22 cellular contexts compared by ENCODE assay signal in the genomic region with DNA sequence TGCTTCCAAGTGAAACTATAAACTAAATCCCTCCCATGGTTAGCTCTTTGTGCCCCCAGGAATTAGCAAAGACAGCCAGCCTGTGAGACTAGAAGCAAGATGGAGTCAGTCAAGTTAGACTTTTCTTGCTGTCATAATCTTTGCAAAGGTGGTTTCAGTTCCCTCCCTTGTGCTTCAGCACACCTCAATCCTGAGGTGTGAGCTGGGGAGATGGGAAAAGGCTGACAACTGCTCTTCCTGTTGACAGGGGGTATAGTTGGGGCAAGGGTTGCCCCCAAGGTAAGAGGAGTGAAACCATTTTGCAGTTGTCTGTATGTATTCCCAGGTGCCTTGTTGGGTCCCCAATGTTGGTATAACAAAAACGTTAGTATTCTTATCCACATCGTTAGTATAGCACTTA. TPM values are rescaled to one million over a fixed set of nuclear protein-coding genes. Genes with fewer than 3 reads are reported as not detected.
A peak's percentile ranks its signal among the peaks of the same experiment; 100 is the strongest.
DNase-seq lines count a peak whose midpoint lies in the region; ATAC-seq, FAIRE-seq and TF ChIP-seq lines count a peak whose summit lies in the region.
"Had no signal": no experiment of that assay in that cellular context is flagged by ENCODE, and none has a peak within 500 bp of the region (broad histone marks: within the 10 kb centered on the region; RNA-seq: fewer than 3 reads in every experiment).

No MANE protein-coding gene starts in this region.

- RAD21 ChIA-PET in GM12878 (lab: Charles Lee; ENCODE audit: unreplicated experiment): interaction anchor here (0.7 kb wide), 1 partner anchor 150 kb away, joined by 4 read pairs; no protein-coding TSS in a partner anchor

- H3K79me2 ChIP-seq in DOHH2 (ENCODE audit: control insufficient read depth, low read length) (no peaks in the 10 kb centered on the region), GM12878 (ENCODE audit: control insufficient read depth, insufficient read depth, low read length) (no peaks in the 10 kb centered on the region), trophoblast cell (ENCODE audit: control insufficient read depth, insufficient read depth, low read length, poor library complexity) (no peaks in the 10 kb centered on the region)

- no TSS peak for BruUV-seq in GM12878 (replicated peaks; lab: Mats Ljungman, UMichigan)

- H3K27me3 ChIP-seq in DOHH2 (ENCODE audit: control insufficient read depth, low read length) (no peaks in the 10 kb centered on the region), GM12878 (replicated peaks in 1 of 2; ENCODE audit: control insufficient read depth in 2 of 2, insufficient read depth in 2 of 2, low read length in 1 of 2) (no peaks in the 10 kb centered on the region), trophoblast cell (ENCODE audit: insufficient read depth, low read length) (no peaks in the 10 kb centered on the region)
- H3K27me3 ChIP-seq: BE2C, BLaER1 had no signal

- peaks cover 12% of the 10 kb centered on the region for H3K4me1 ChIP-seq in DOHH2 (ENCODE audit: control insufficient read depth, low read length)
- H3K4me1 ChIP-seq in GM12878 (ENCODE audit: control insufficient read depth, insufficient read depth, low read length): no peaks in the 10 kb centered on the region
- peaks cover 0 to 5% of the 10 kb centered on the region in 2 experiments for H3K4me1 ChIP-seq in trophoblast cell (ENCODE audit: control insufficient read depth in 1 of 2, insufficient read depth in 2 of 2, low read length in 2 of 2)
- H3K4me1 ChIP-seq: BE2C, BLaER1 had no signal

- no peak for TF ChIP-seq RAD21 in GM12878 (IDR thresholded peaks at IDR 0.05; ENCODE audit: insufficient read depth, low read depth, low read length)

- DNase-seq in GM12878 (ENCODE audit: low read depth, low spot score) (no peak), trophoblast cell (no peak)
- DNase-seq: BE2C; C1 segment of cervical spinal cord; CD4-positive, alpha-beta memory T cell; CD4-positive, CD25-positive, alpha-beta regulatory T cell; CD8-positive, alpha-beta memory T cell; COR-L47; DMS 273 treated with DMSO at 0.1 percent for 48 hours; DMS153; DMS53; DMS79; DND-41; GF-D8 had no signal

- no peak for TF ChIP-seq CTCF in DOHH2 (IDR thresholded peaks at IDR 0.05; ENCODE audit: low read depth, low read length, poor library complexity, severe bottlenecking)
- TF ChIP-seq CTCF in GM12878 (IDR thresholded peaks at IDR 0.05 in 2 of 3, conservative IDR thresholded peaks at IDR 0.05 in 1 of 3; ENCODE audit: control insufficient read depth in 2 of 3, extremely low read depth in 1 of 3, insufficient read depth in 1 of 3, low read depth in 3 of 3, low read length in 3 of 3): no peak

- no peaks in the 10 kb centered on the region for H3K79me1 ChIP-seq in trophoblast cell (ENCODE audit: low read length)

- H3F3A ChIP-seq in DOHH2 (ENCODE audit: control insufficient read depth, insufficient read depth): peaks cover 4% of the 10 kb centered on the region

- no peak overlapping the region for H3K23ac ChIP-seq in trophoblast cell (ENCODE audit: low read length)

- H2AFZ ChIP-seq in GM12878 (ENCODE audit: control insufficient read depth, low read depth, low read length) (no peak overlapping the region), trophoblast cell (ENCODE audit: insufficient read depth, low read length, poor library complexity) (no peak overlapping the region)

- FAIRE-seq in GM12878 (lab: Jason Lieb, UNC): no peak
- FAIRE-seq: A549, G401.6 had no signal

- H3K36me3 ChIP-seq in DOHH2 (ENCODE audit: control insufficient read depth, low read length) (no peaks in the 10 kb centered on the region), GM12878 (ENCODE audit: control insufficient read depth in 2 of 2, insufficient read depth in 2 of 2, low read length in 1 of 2) (no peaks in the 10 kb centered on the region), trophoblast cell (ENCODE audit: control insufficient read depth in 1 of 2, insufficient read depth in 2 of 2, low read length in 2 of 2) (no peaks in the 10 kb centered on the region)
- H3K36me3 ChIP-seq: BE2C, BLaER1 had no signal

- H3K9me3 ChIP-seq in DOHH2 (ENCODE audit: control insufficient read depth, insufficient read depth, low read length): no peaks in the 10 kb centered on the region
- H3K9me3 ChIP-seq in GM12878 (replicated peaks; ENCODE audit: control insufficient read depth, insufficient read depth, low read length): no peaks in the 10 kb centered on the region
- no peaks in the 10 kb centered on the region for H3K9me3 ChIP-seq in trophoblast cell (ENCODE audit: insufficient read depth, low read depth, low read length)
- H3K9me3 ChIP-seq: A549, BE2C, BLaER1 had no signal

- TF ChIP-seq EP300 in GM12878 (IDR thresholded peaks at IDR 0.05; ENCODE audit: borderline replicate concordance in 1 of 2, control insufficient read depth in 1 of 2, low read depth in 2 of 2, low read length in 2 of 2): no peak

- H3K4me2 ChIP-seq in DOHH2 (ENCODE audit: low read length) (peak overlapping the region; percentile 18; the same call in 1 of the 2 replicates), GM12878 (ENCODE audit: control insufficient read depth, insufficient read depth) (no peak overlapping the region), trophoblast cell (ENCODE audit: low read length) (no peak overlapping the region)
- H3K4me2 ChIP-seq: A549, BLaER1 had no signal

- no peak overlapping the region for H4K12ac ChIP-seq in trophoblast cell (ENCODE audit: low read depth, low read length)

- H4K20me1 ChIP-seq in DOHH2 (ENCODE audit: control insufficient read depth, insufficient read depth, low read depth, low read length) (no peaks in the 10 kb centered on the region), GM12878 (ENCODE audit: control insufficient read depth, insufficient read depth) (no peaks in the 10 kb centered on the region)
- H4K20me1 ChIP-seq: BLaER1 had no signal

- no peak overlapping the region for H2BK12ac ChIP-seq in trophoblast cell (ENCODE audit: low read length)

- peak overlapping the region; percentile 51 for H4K91ac ChIP-seq in trophoblast cell (ENCODE audit: low read depth, low read length)

- no peak overlapping the region for H2BK120ac ChIP-seq in trophoblast cell (ENCODE audit: insufficient read depth, low read length, poor library complexity)

- no peak overlapping the region for H3K18ac ChIP-seq in trophoblast cell (ENCODE audit: low read length)

- intact Hi-C loops in GM12878 (cut with micrococcal nuclease; ENCODE audit: unreplicated experiment): no loop called here

- H2BK5ac ChIP-seq in trophoblast cell (ENCODE audit: low read depth, low read length, poor library complexity): peak overlapping the region; percentile 26

- H3K4ac ChIP-seq in trophoblast cell (ENCODE audit: low read depth, low read length): no peak overlapping the region

- no peak for ATAC-seq in GM12878
- ATAC-seq in HG02678 (IDR thresholded peaks at IDR 0.05; ENCODE audit: unreplicated experiment): no peak
- no peak for ATAC-seq in GM18868 (IDR thresholded peaks at IDR 0.05; ENCODE audit: unreplicated experiment)
- ATAC-seq: A549 had no signal

- POLR2A ChIA-PET in GM12878 (lab: Charles Lee): interaction anchor here (0.5 kb wide), 1 partner anchor 639 kb away, joined by 5 read pairs; no protein-coding TSS in a partner anchor

- H3K14ac ChIP-seq in trophoblast cell (ENCODE audit: low read length): no peak overlapping the region

- SMC1A ChIA-PET in GM12878 (lab: Charles Lee; ENCODE audit: uncharacterized antibody, unreplicated experiment): no interaction called here

- H3K27ac ChIP-seq in DOHH2 (ENCODE audit: low read depth, low read length) (no peak overlapping the region), GM12878 (ENCODE audit: control insufficient read depth, insufficient read depth) (no peak overlapping the region), trophoblast cell (ENCODE audit: low read depth, low read length) (peak overlapping the region; percentile 51)
- H3K27ac ChIP-seq: 22Rv1, A549, BLaER1 had no signal

- no peak overlapping the region for H3K9ac ChIP-seq in GM12878 (ENCODE audit: control insufficient read depth, insufficient read depth, low read length)
- no peak overlapping the region for H3K9ac ChIP-seq in trophoblast cell (ENCODE audit: low read length)
- H3K9ac ChIP-seq: BLaER1 had no signal

- CTCF ChIA-PET in GM12878 (lab: Yijun Ruan, JAX): interaction anchor here (3.3 kb wide), 1 partner anchor 23 kb away, joined by 7 read pairs; no protein-coding TSS in a partner anchor

- H2AK5ac ChIP-seq in trophoblast cell (ENCODE audit: low read length): no peak overlapping the region

- no peaks in the 10 kb centered on the region for H3K9me2 ChIP-seq in DOHH2 (replicated peaks; ENCODE audit: control insufficient read depth, low read length)

- no peak overlapping the region for H3K4me3 ChIP-seq in DOHH2 (ENCODE audit: low read length)
- no peak overlapping the region for H3K4me3 ChIP-seq in GM12878
- no peak overlapping the region for H3K4me3 ChIP-seq in trophoblast cell (ENCODE audit: low read depth, low read length)
- H3K4me3 ChIP-seq: A549, BLaER1 had no signal

- no peak for TF ChIP-seq POLR2A in GM12878 (IDR thresholded peaks at IDR 0.05; ENCODE audit: low read depth, low read length)

- in situ Hi-C loops in GM12878 (cut with MboI): no loop called here

- H4K8ac ChIP-seq in trophoblast cell (ENCODE audit: low read depth, low read length): no peak overlapping the region

- WGBS in GM12878 (ENCODE audit: insufficient coverage, insufficient replicate concordance, low lambda C conversion rate, missing lambda C conversion rate): 39% methylated on average over 2 of the region's 2 CpGs
- no CpG with 5 or more reads among the region's 2 CpGs for WGBS in trophoblast cell (ENCODE audit: extremely low coverage, insufficient coverage, insufficient read length)

TF ChIP-seq in GM12878, 131 proteins besides CTCF, POLR2A, EP300 and RAD21:
- TF ChIP-seq SREBF1 (IDR thresholded peaks at IDR 0.05; ENCODE audit: low read length) (no peak), SPI1 (IDR thresholded peaks at IDR 0.05; ENCODE audit: borderline replicate concordance, insufficient read depth, low read depth, low read length) (peak; percentile 62; the same call in 1 of the 2 replicates)

RNA-seq across cellular contexts. Expression of a gene that starts 12.3 kb away (rescaled TPM):
- total RNA-seq in GM12878 (2013; cell fraction: nucleolus; rRNA removed): 1.4 and 2.4 TPM in 2 replicates
- total RNA-seq in GM12878 (2014; rRNA removed) (0.06 and 0.49 TPM in 2 replicates), GM12878 (2014; rRNA removed; fragmentation: Illumina TruSeq; extraction: Trizol) (0.18 and 0.23 TPM in 2 replicates), GM12878 (2021) (0.29 and 0.80 TPM in 2 replicates)
- polyA plus RNA-seq in GM12878 (2011; ENCODE audit: low read depth): 0.08 TPM
- polyA plus RNA-seq in GM12878 (2011; rRNA removed) (1.3 and 1.7 TPM in 2 replicates), GM12878 (2014; fragmentation: Illumina TruSeq; extraction: Trizol) (0.29 and 0.44 TPM in 2 replicates), GM12878 (2014; fragmentation: Nextera tagmentation; extraction: Ambion mirVana) (under 1 TPM; 0.31 to 0.38 TPM), GM12878 (2014; rRNA removed) (0.05 and 0.60 TPM in 2 replicates), GM12878 (2016; fragmentation: Nextera tagmentation; extraction: Ambion mirVana) (under 1 TPM; 0.25 to 0.88 TPM)
- 0.82 and 1.3 TPM in 2 replicates for polyA plus RNA-seq in GM12878 (2011; cell fraction: cytosol; rRNA removed)
- 0.13 and 0.25 TPM in 2 replicates for polyA plus RNA-seq in GM12878 (2011; cell fraction: nucleus; rRNA removed)
- 0.07 and 0.22 TPM in 2 replicates for polyA plus RNA-seq in GM12878 (2012)
- polyA minus RNA-seq in GM12878 (2011; rRNA and poly(A)+ RNA removed): 0.52 and 1.1 TPM in 2 replicates
- polyA minus RNA-seq in GM12878 (2011; cell fraction: cytosol; rRNA and poly(A)+ RNA removed): 1.3 and 5.7 TPM in 2 replicates
- polyA minus RNA-seq in GM12878 (2011; cell fraction: nucleus; rRNA and poly(A)+ RNA removed): 0.24 and 0.29 TPM in 2 replicates
- polyA plus RNA-seq in trophoblast cell (2013): 133 and 138 TPM in 2 replicates
- total RNA-seq: A172 had no signal
